In genomic region chr10:90227259-90227658, GRCh38 we compare ENCODE assay signal across 1 cellular context.
A peak's percentile ranks its signal among the peaks of the same experiment; 100 is the strongest.
TF ChIP-seq lines count a peak whose summit lies in the region.

No MANE protein-coding gene starts in this region.

TF ChIP-seq in endothelial cell of umbilical vein, 7 proteins besides CTCF, POLR2A, EP300 and RAD21:
- TF ChIP-seq JUN (IDR thresholded peaks at IDR 0.05; ENCODE audit: borderline replicate concordance, insufficient read depth, insufficient read length, low read depth) = peak; percentile 89
- peak; percentile 100 for TF ChIP-seq GATA2 (IDR thresholded peaks at IDR 0.05; ENCODE audit: insufficient read depth, insufficient read length, low read depth, low read length)
- TF ChIP-seq FOS (IDR thresholded peaks at IDR 0.05; ENCODE audit: borderline replicate concordance, insufficient read depth, low read length) = peak; percentile 95
- TF ChIP-seq MYC (IDR thresholded peaks at IDR 0.05; ENCODE audit: low read depth, low read length) = no peak
- TF ChIP-seq POLR2AphosphoS5 (IDR thresholded peaks at IDR 0.05; ENCODE audit: insufficient read depth, low read depth, low read length) = peak; percentile 82
TF ChIP-seq in endothelial cell of umbilical vein: peak in this region for 4.
